8 cellular contexts compared by ENCODE assay signal in the genomic region with DNA sequence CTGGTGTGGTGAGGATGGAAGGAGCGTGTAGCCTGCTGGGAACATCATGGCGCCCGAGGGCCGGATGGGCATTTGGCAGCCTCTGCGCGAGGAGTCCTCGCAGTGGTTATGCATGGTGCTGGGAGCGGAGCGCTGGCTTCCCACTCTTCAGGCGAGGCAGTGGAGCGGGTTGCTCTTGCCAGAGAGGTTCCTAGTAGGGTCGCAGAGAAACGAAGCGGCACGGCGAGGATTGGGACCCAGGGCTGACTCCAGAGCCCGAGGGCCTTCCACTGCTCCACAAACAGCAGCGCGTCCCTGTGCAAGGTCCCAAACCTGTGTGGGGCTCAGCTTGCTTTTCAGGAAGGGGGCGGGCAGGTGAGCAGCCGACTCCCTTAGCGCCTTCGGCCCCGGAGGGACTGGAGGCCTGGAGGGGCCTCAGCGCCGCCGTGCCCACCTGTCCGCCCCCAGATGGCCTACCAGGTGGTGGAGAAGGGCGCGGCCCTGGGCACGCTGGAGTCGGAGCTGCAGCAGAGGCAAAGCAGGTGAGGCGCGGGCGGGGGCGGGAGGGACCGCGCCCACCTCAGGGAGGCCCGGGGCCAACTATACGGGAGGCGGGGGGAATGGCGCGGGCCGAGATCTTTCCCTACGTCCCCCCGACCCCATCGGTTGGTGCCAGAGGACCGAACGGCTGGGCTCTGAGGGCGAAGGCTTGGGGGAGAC. TPM values are rescaled to one million over a fixed set of nuclear protein-coding genes. Genes with fewer than 3 reads are reported as not detected.
A peak's percentile ranks its signal among the peaks of the same experiment; 100 is the strongest.
DNase-seq lines count a peak whose midpoint lies in the region; TF ChIP-seq lines count a peak whose summit lies in the region.

No MANE protein-coding gene starts in this region.

- H3K4me1 Mint-ChIP-seq in MCF 10A (ENCODE audit: insufficient read depth, unreplicated experiment), result no peaks in the 10 kb centered on the region

- CTCF ChIA-PET in MCF 10A (lab: Yijun Ruan, JAX), result interaction anchor here (0.5 to 1.3 kb wide), 5 partner anchors 10 to 796 kb away, joined by 3 to 6 read pairs (median 3); no protein-coding TSS in a partner anchor

- no peak for DNase-seq in breast epithelium (ENCODE audit: low spot score in 2 of 2)
- no peak for DNase-seq in MCF 10A (ENCODE audit: unreplicated experiment)
- DNase-seq in cardiac fibroblast (ENCODE audit: low read depth in 2 of 2), result no peak
- DNase-seq in mesendoderm, result no peak
- DNase-seq in middle frontal gyrus (ENCODE audit: extremely low spot score, low spot score), result no peak
- DNase-seq in NOMO-1 (lab: John Stamatoyannopoulos, UW; ENCODE audit: unreplicated experiment in 2 of 2), result no peak
- no peak for DNase-seq in germinal center (ENCODE audit: low spot score)

- H3K27me3 ChIP-seq in breast epithelium (no peaks in the 10 kb centered on the region), mesendoderm (ENCODE audit: insufficient read depth, low read length, poor library complexity) (no peaks in the 10 kb centered on the region)

- no peak overlapping the region for H3K4ac ChIP-seq in mesendoderm (ENCODE audit: low read depth, low read length)

- TF ChIP-seq CTCF in breast epithelium (IDR thresholded peaks at IDR 0.05), result no peak
- no peak for TF ChIP-seq CTCF in MCF 10A (IDR thresholded peaks at IDR 0.05; ENCODE audit: unreplicated experiment)
- TF ChIP-seq CTCF in cardiac fibroblast (IDR thresholded peaks at IDR 0.05; ENCODE audit: low read depth, low read length), result no peak

- no peak overlapping the region for H2AK5ac ChIP-seq in mesendoderm (ENCODE audit: low read length)

- H3K27ac ChIP-seq in breast epithelium (peak overlapping the region; percentile 60 to 71), mesendoderm (ENCODE audit: low read depth, low read length) (no peak overlapping the region), urinary bladder (ENCODE audit: low read depth) (peak overlapping the region; percentile 24)

- H3K27ac Mint-ChIP-seq in MCF 10A (ENCODE audit: low read depth, unreplicated experiment), result no peak overlapping the region

- peak overlapping the region; percentile 77 for H3K56ac ChIP-seq in mesendoderm (ENCODE audit: low read length)

- H3K4me2 ChIP-seq in mesendoderm (ENCODE audit: low read length), result peak overlapping the region; percentile 75

- no peaks in the 10 kb centered on the region for H3K79me2 ChIP-seq in mesendoderm (ENCODE audit: control insufficient read depth, insufficient read depth, low read length)

- no peaks in the 10 kb centered on the region for H3K79me1 ChIP-seq in mesendoderm (ENCODE audit: low read length)

- no peaks in the 10 kb centered on the region for H3K27me3 Mint-ChIP-seq in MCF 10A (ENCODE audit: insufficient read depth, unreplicated experiment)

- no peak overlapping the region for H2BK5ac ChIP-seq in mesendoderm (ENCODE audit: low read length)

- BruUV-seq in MCF 10A (replicated peaks; lab: Mats Ljungman, UMichigan), result no TSS peak

- H2BK120ac ChIP-seq in mesendoderm (ENCODE audit: low read depth, low read length), result no peak overlapping the region

- TF ChIP-seq POLR2A in breast epithelium (IDR thresholded peaks at IDR 0.05), result no peak

- intact Hi-C loops in breast epithelium (cut with DNase I; ENCODE audit: low total_unique reads) (loop anchor here (2.0 kb wide), 1 partner anchor 355 kb away; no protein-coding TSS in a partner anchor), MCF 10A (cut with micrococcal nuclease) (no loop called here)

- no peak overlapping the region for H4K8ac ChIP-seq in mesendoderm (ENCODE audit: low read depth, low read length)

- peak overlapping the region; percentile 59 for H3K9ac ChIP-seq in mesendoderm (ENCODE audit: low read length)

- H3K4me1 ChIP-seq in breast epithelium (peaks cover 4 to 8% of the 10 kb centered on the region in 2 donors), mesendoderm (ENCODE audit: control insufficient read depth, low read depth, low read length) (peaks cover 2% of the 10 kb centered on the region), urinary bladder (ENCODE audit: insufficient read depth) (no peaks in the 10 kb centered on the region)

- H4K5ac ChIP-seq in mesendoderm (ENCODE audit: low read length), result no peak overlapping the region

- H3K9me3 Mint-ChIP-seq in MCF 10A (ENCODE audit: unreplicated experiment), result no peaks in the 10 kb centered on the region

- H3K36me3 Mint-ChIP-seq in MCF 10A (ENCODE audit: insufficient read depth, unreplicated experiment), result peaks cover 23% of the 10 kb centered on the region

- no peak overlapping the region for H3K18ac ChIP-seq in mesendoderm (ENCODE audit: low read length)

- peak overlapping the region; percentile 35 to 80 (median 57) for H3K4me3 ChIP-seq in breast epithelium
- H3K4me3 ChIP-seq in cardiac fibroblast (replicated peaks in 1 of 2; ENCODE audit: low read depth in 2 of 2, low read length in 2 of 2), result peak overlapping the region; percentile 46 to 57
- H3K4me3 ChIP-seq in mesendoderm (ENCODE audit: low read length), result peak overlapping the region; percentile 27
- H3K4me3 ChIP-seq in urinary bladder (ENCODE audit: low read depth, low read length), result peak overlapping the region; percentile 20

- no peak overlapping the region for H3K23ac ChIP-seq in mesendoderm (ENCODE audit: low read length)

- WGBS in mesendoderm (ENCODE audit: extremely low coverage, insufficient coverage, low lambda C conversion rate), result no CpG with 5 or more reads among the region's 50 CpGs
- 38% methylated on average over 50 of the region's 50 CpGs for WGBS in urinary bladder

- H3K36me3 ChIP-seq in breast epithelium, result no peaks in the 10 kb centered on the region
- H3K36me3 ChIP-seq in mesendoderm (ENCODE audit: control insufficient read depth, insufficient read depth, low read length), result no peaks in the 10 kb centered on the region
- no peaks in the 10 kb centered on the region for H3K36me3 ChIP-seq in urinary bladder (ENCODE audit: insufficient read depth)

- POLR2A ChIA-PET in MCF 10A (lab: Yijun Ruan, JAX), result interaction anchor here (0.7 to 1.2 kb wide), 2 partner anchors 8 to 102 kb away, joined by 3 read pairs; no protein-coding TSS in a partner anchor

- H2BK15ac ChIP-seq in mesendoderm (replicated peaks; ENCODE audit: low read depth), result no peak overlapping the region

- no peak overlapping the region for H3K4me3 Mint-ChIP-seq in MCF 10A (ENCODE audit: unreplicated experiment)

- no peaks in the 10 kb centered on the region for H3K9me3 ChIP-seq in breast epithelium

RNA-seq across cellular contexts. Expression of a gene that starts 7.2 kb away (rescaled TPM):
- total RNA-seq in breast epithelium (10 to 100 TPM; 18.7 to 39.2 (median 28.2) TPM), MCF 10A (2022) (9.9 and 11.2 TPM in 2 replicates), urinary bladder (17.2 TPM)
- polyA plus RNA-seq in mesendoderm (2013, experiment 1 of 2), result 2.2 TPM
- 2.3 TPM for polyA plus RNA-seq in mesendoderm (2013, experiment 2 of 2)
- polyA plus RNA-seq in urinary bladder, result 22.3 TPM

RNA-seq across cellular contexts. Expression of a gene that starts 27.5 kb away (rescaled TPM):
- total RNA-seq in breast epithelium (100 to 1,000 TPM in 1 of 3 donors, 10 to 100 TPM in 2; 20.6 to 117 (median 93.7) TPM), MCF 10A (2022) (10.6 and 16.9 TPM in 2 replicates), urinary bladder (16.3 TPM)
- 12.8 TPM for polyA plus RNA-seq in mesendoderm (2013, experiment 1 of 2)
- polyA plus RNA-seq in mesendoderm (2013, experiment 2 of 2), result 13.7 TPM
- 33.5 TPM for polyA plus RNA-seq in urinary bladder
